Comparison of ENCODE assay signal across 8 cellular contexts in the genomic region with DNA sequence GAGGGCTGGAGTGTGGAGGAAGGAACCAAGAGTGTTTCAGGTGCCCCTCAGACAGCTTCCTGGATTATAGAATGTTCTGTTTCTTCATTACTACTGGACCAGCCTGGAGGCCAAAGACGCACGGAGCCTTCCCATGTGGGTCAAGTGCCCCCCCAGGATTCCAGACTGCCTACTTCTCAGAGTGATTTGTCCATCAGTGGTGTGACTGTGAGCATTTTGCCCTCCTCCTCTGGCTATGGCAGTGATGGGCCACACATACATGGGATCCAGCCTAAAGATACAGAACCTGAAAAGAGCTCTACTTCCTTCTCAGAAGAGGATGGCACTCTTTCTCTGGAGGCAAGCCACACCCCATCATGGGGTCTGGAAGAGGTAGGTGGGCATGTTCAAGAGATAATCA.
DNase-seq lines count a peak whose midpoint lies in the region; ATAC-seq and TF ChIP-seq lines count a peak whose summit lies in the region.

No MANE protein-coding gene starts in this region.

- ATAC-seq in IMR-90 (ENCODE audit: low read depth) (no peak), HG03354 (IDR thresholded peaks at IDR 0.05; ENCODE audit: poor library complexity, severe bottlenecking, unreplicated experiment) (no peak)

- peak overlapping the region; percentile 60 for H2BK5ac ChIP-seq in IMR-90 (ENCODE audit: low read depth, low read length, poor library complexity, severe bottlenecking)

- H4K20me1 ChIP-seq in IMR-90 (ENCODE audit: insufficient read depth, low read length), result peaks cover 79% of the 10 kb centered on the region

- CTCF ChIA-PET in IMR-90 (lab: Yijun Ruan, JAX), result no interaction called here

- peak overlapping the region; percentile 67 for H2AK9ac ChIP-seq in IMR-90 (replicated peaks; ENCODE audit: low read depth, low read length, poor library complexity)

- no peak for TF ChIP-seq RAD21 in IMR-90 (IDR thresholded peaks at IDR 0.05; ENCODE audit: low read length)

- peaks cover 19% of the 10 kb centered on the region for H3K4me1 ChIP-seq in IMR-90 (ENCODE audit: control insufficient read depth, insufficient read depth, low read length)
- peaks cover 15% of the 10 kb centered on the region for H3K4me1 ChIP-seq in endocrine pancreas (ENCODE audit: control insufficient read depth, insufficient read depth, low read length)
- H3K4me1 ChIP-seq in rectal smooth muscle tissue (ENCODE audit: control insufficient read depth, insufficient read depth, low read length), result peaks cover 42% of the 10 kb centered on the region
- no peaks in the 10 kb centered on the region for H3K4me1 ChIP-seq in BE2C

- DNase-seq in IMR-90 (no peak), MG63 (no peak), BE2C (no peak), Kasumi-1 (lab: John Stamatoyannopoulos, UW) (no peak)

- H2AK5ac ChIP-seq in IMR-90 (ENCODE audit: low read depth, low read length), result peak overlapping the region; percentile 14; the same call in 1 of the 2 replicates

- peaks cover 5% of the 10 kb centered on the region for H3K36me3 ChIP-seq in IMR-90 (ENCODE audit: control insufficient read depth, insufficient read depth, low read length)
- no peaks in the 10 kb centered on the region for H3K36me3 ChIP-seq in endocrine pancreas (ENCODE audit: control insufficient read depth, insufficient read depth, low read length)
- H3K36me3 ChIP-seq in rectal smooth muscle tissue (ENCODE audit: control insufficient read depth, insufficient read depth, low read length), result no peaks in the 10 kb centered on the region
- H3K36me3 ChIP-seq in MG63, result no peaks in the 10 kb centered on the region; the same call in none of the 2 replicates
- no peaks in the 10 kb centered on the region for H3K36me3 ChIP-seq in BE2C

- peak overlapping the region; percentile 6; the same call in 1 of the 2 replicates for H3K18ac ChIP-seq in IMR-90 (ENCODE audit: low read depth, low read length)

- peak overlapping the region; percentile 74 for H3K4me2 ChIP-seq in IMR-90 (ENCODE audit: low read depth, low read length)

- POLR2A ChIA-PET in IMR-90 (lab: Charles Lee; ENCODE audit: unreplicated experiment), result no interaction called here

- peak overlapping the region; percentile 76 for H3K14ac ChIP-seq in IMR-90 (replicated peaks; ENCODE audit: low read depth, low read length)

- intact Hi-C loops in IMR-90 (cut with micrococcal nuclease), result no loop called here

- H3K9me3 ChIP-seq in IMR-90 (ENCODE audit: control insufficient read depth, insufficient read depth, low read length), result no peaks in the 10 kb centered on the region
- no peaks in the 10 kb centered on the region for H3K9me3 ChIP-seq in endocrine pancreas (ENCODE audit: control insufficient read depth, low read length)
- H3K9me3 ChIP-seq in MG63, result no peaks in the 10 kb centered on the region
- no peaks in the 10 kb centered on the region for H3K9me3 ChIP-seq in BE2C

- dilution Hi-C loops in IMR-90 (cut with HindIII; ENCODE audit: low sequenced_read_pairs, unreplicated experiment), result no loop called here

- TF ChIP-seq CTCF in IMR-90 (conservative IDR thresholded peaks at IDR 0.05; ENCODE audit: low read depth, low read length) (no peak), BE2C (IDR thresholded peaks at IDR 0.05; ENCODE audit: low read depth, low read length) (no peak)

- peak overlapping the region; percentile 48 for H4K91ac ChIP-seq in IMR-90 (ENCODE audit: insufficient read depth, low read depth, low read length)

- peak overlapping the region; percentile 49 for H2BK120ac ChIP-seq in IMR-90 (ENCODE audit: low read depth, low read length)

- H2AFZ ChIP-seq in IMR-90 (replicated peaks; ENCODE audit: low read length, poor library complexity), result no peak overlapping the region

- BruUV-seq in IMR-90 (replicated peaks; lab: Mats Ljungman, UMichigan), result no TSS peak

- H2BK20ac ChIP-seq in IMR-90 (ENCODE audit: low read depth, low read length), result peak overlapping the region; percentile 48; the same call in 1 of the 2 replicates

- H3K23ac ChIP-seq in IMR-90 (ENCODE audit: low read depth, low read length), result peak overlapping the region; percentile 61; the same call in 1 of the 2 replicates

- H3K79me1 ChIP-seq in IMR-90 (ENCODE audit: low read depth in 1 of 2, low read length in 2 of 2), result peaks cover 39 to 81% of the 10 kb centered on the region in 2 experiments

- in situ Hi-C loops in IMR-90 (cut with MboI; ENCODE audit: low sequenced_read_pairs), result no loop called here

- H3K9me1 ChIP-seq in IMR-90 (ENCODE audit: insufficient read depth, low read length), result peaks cover 31% of the 10 kb centered on the region

- no CpG with 5 or more reads among the region's 2 CpGs for WGBS in IMR-90 (ENCODE audit: extremely low coverage in 2 of 2, insufficient read length in 1 of 2), 2 experiments

- H4K5ac ChIP-seq in IMR-90 (ENCODE audit: low read depth, low read length), result peak overlapping the region; percentile 58

- H3K27ac ChIP-seq in IMR-90 (ENCODE audit: insufficient read depth, low read length), result peak overlapping the region; percentile 42; the same call in 1 of the 2 replicates
- H3K27ac ChIP-seq in rectal smooth muscle tissue (ENCODE audit: low read depth, low read length), result peak overlapping the region; percentile 82

- H3K9ac ChIP-seq in IMR-90 (ENCODE audit: low read depth, low read length) (peak overlapping the region; percentile 55), endocrine pancreas (ENCODE audit: control insufficient read depth, insufficient read depth, low read length) (no peak overlapping the region), rectal smooth muscle tissue (ENCODE audit: low read length) (no peak overlapping the region)

- peak overlapping the region; percentile 75 for H3K4ac ChIP-seq in IMR-90 (ENCODE audit: low read depth, low read length)

- no peak for TF ChIP-seq POLR2A in IMR-90 (IDR thresholded peaks at IDR 0.05; ENCODE audit: low read depth, low read length)

- peak overlapping the region; percentile 71; the same call in 1 of the 2 replicates for H3K4me3 ChIP-seq in GM08714 (ENCODE audit: low read length)
- no peak overlapping the region for H3K4me3 ChIP-seq in IMR-90 (ENCODE audit: insufficient read depth, low read depth, low read length)
- H3K4me3 ChIP-seq in endocrine pancreas (ENCODE audit: control insufficient read depth, insufficient read depth, low read length), result peak overlapping the region; percentile 66
- peak overlapping the region; percentile 51 for H3K4me3 ChIP-seq in rectal smooth muscle tissue (ENCODE audit: low read length)
- no peak overlapping the region for H3K4me3 ChIP-seq in MG63
- no peak overlapping the region for H3K4me3 ChIP-seq in BE2C (ENCODE audit: low read depth, low read length)

- H4K8ac ChIP-seq in IMR-90 (ENCODE audit: low read depth in 2 of 2, low read length in 2 of 2), result peak overlapping the region in 1 of 2 experiments; percentile 70; a peak in 2 of 4 replicates

- H2BK15ac ChIP-seq in IMR-90 (ENCODE audit: low read depth, low read length), result peak overlapping the region; percentile 22; the same call in 1 of the 3 replicates

- H3K27me3 ChIP-seq in IMR-90 (ENCODE audit: control insufficient read depth, insufficient read depth, low read length) (no peaks in the 10 kb centered on the region), endocrine pancreas (ENCODE audit: control insufficient read depth, insufficient read depth, low read length) (no peaks in the 10 kb centered on the region), rectal smooth muscle tissue (ENCODE audit: control insufficient read depth, insufficient read depth, low read length) (no peaks in the 10 kb centered on the region), MG63 (no peaks in the 10 kb centered on the region), BE2C (no peaks in the 10 kb centered on the region)

- H3K56ac ChIP-seq in IMR-90 (ENCODE audit: extremely low read depth, insufficient read depth, low read length), result no peak overlapping the region; the same call in 1 of the 2 replicates

TF ChIP-seq in IMR-90, 13 proteins besides CTCF, POLR2A, EP300 and RAD21:
- TF ChIP-seq MAZ (IDR thresholded peaks at IDR 0.05; ENCODE audit: borderline replicate concordance, low read depth, low read length), result no peak
- no peak for TF ChIP-seq CEBPB (IDR thresholded peaks at IDR 0.05; ENCODE audit: low read depth, low read length)
- no peak for TF ChIP-seq MXI1 (IDR thresholded peaks at IDR 0.05; ENCODE audit: borderline replicate concordance, low read depth, low read length)

Comparison
In these comparisons a context has a peak if more than half of its experiments do, and no peak if none do; other contexts are left out.
1. H3K4me3 ChIP-seq: peak in GM08714 (single experiment), endocrine pancreas (single experiment) and rectal smooth muscle tissue (single experiment); none in IMR-90 (single experiment), MG63 (single experiment) and BE2C (single experiment).